In genomic region chr11:71147331-71147730, GRCh38 we compare ENCODE assay signal across 1 cellular context.
TF ChIP-seq lines count a peak whose summit lies in the region.

No MANE protein-coding gene starts in this region.

TF ChIP-seq in WTC11, 78 proteins besides CTCF, POLR2A, EP300 and RAD21 (continued from another document):
- no peak for TF ChIP-seq ATF6 (CRISPR knock-in tag; IDR thresholded peaks at IDR 0.05)
- TF ChIP-seq RORB (CRISPR knock-in tag; IDR thresholded peaks at IDR 0.05): no peak
- no peak for TF ChIP-seq TEAD1 (CRISPR knock-in tag; IDR thresholded peaks at IDR 0.05)
- no peak for TF ChIP-seq MLX (CRISPR knock-in tag; IDR thresholded peaks at IDR 0.05)
- no peak for TF ChIP-seq ZNF416 (CRISPR knock-in tag; IDR thresholded peaks at IDR 0.05)
TF ChIP-seq in WTC11: peak in this region for 0.
